8 cellular contexts compared by ENCODE assay signal in the genomic region with DNA sequence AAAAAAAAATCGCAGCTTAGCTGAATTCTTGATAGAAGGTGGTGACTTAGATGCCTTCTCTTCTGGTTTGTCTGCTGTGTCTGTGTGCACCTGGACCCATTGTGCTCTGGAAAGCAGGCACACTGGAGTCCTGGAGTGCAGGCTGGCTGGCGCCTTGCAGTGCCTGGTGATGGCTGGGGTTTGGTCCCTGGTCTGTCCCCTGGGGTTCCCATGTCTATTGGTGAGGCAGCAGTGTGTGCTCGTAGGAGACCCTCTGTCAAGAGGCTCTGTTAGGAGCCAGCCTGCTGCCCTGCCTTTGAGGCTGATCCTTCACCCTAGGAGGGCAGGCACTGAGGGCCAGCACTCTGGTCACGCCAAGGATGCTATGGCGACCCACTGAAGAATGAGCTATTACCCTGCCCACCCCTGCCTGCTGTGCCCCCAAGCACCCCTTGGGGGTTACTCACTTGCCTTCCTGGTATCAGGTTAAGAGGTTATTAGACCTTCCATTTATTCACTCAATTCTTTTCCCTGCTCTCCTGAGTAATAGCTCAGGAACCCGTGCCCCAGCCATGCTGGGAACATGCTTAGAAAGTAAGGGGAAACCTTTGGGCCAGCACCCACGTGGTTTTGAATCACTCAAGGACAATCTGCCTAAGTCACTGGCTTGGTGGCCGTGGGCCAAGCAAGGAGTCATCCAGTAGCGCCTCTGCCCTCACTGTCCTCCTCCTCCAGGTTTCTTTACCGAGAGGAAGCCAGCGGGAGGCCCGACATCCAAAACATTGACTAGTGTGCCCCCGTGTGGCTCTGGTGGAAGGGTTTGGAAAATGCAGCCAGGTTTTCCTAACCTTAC.
DNase-seq lines count a peak whose midpoint lies in the region; ATAC-seq and TF ChIP-seq lines count a peak whose summit lies in the region.

No MANE protein-coding gene starts in this region.

- H4K5ac ChIP-seq in mesendoderm (ENCODE audit: low read length) = no peak overlapping the region

- H3K9ac ChIP-seq in mesendoderm (ENCODE audit: low read length) = no peak overlapping the region

- H3K4me1 ChIP-seq in mesendoderm (ENCODE audit: control insufficient read depth, low read depth, low read length) = no peaks in the 10 kb centered on the region

- H2BK5ac ChIP-seq in mesendoderm (ENCODE audit: low read length) = no peak overlapping the region

- H2BK120ac ChIP-seq in mesendoderm (ENCODE audit: low read depth, low read length) = no peak overlapping the region

- H4K8ac ChIP-seq in mesendoderm (ENCODE audit: low read depth, low read length) = no peak overlapping the region

- ATAC-seq in HG03354 (IDR thresholded peaks at IDR 0.05; ENCODE audit: poor library complexity, severe bottlenecking, unreplicated experiment) = peak; percentile 67
- peak; percentile 79 for ATAC-seq in stimulated activated memory B cell treated with anti-CD40 and anti-IgM and Interleukin-4, amounts not matched to agents 10 μg/mL and 1 μg/mL and 100 μg/mL, for 72 hours
- ATAC-seq in HG02763 (IDR thresholded peaks at IDR 0.05; ENCODE audit: unreplicated experiment) = no peak

- no peaks in the 10 kb centered on the region for H3K9me3 Mint-ChIP-seq in endothelial cell (ENCODE audit: unreplicated experiment)
- no peaks in the 10 kb centered on the region for H3K9me3 Mint-ChIP-seq in stimulated activated memory B cell treated with anti-CD40 and anti-IgM and Interleukin-4, amounts not matched to agents 10 μg/mL and 1 μg/mL and 100 μg/mL, for 72 hours

- no peak overlapping the region for H3K27ac Mint-ChIP-seq in endothelial cell (ENCODE audit: unreplicated experiment)
- peak overlapping the region; percentile 48 for H3K27ac Mint-ChIP-seq in stimulated activated memory B cell treated with anti-CD40 and anti-IgM and Interleukin-4, amounts not matched to agents 10 μg/mL and 1 μg/mL and 100 μg/mL, for 72 hours

- H3K56ac ChIP-seq in mesendoderm (ENCODE audit: low read length) = no peak overlapping the region

- no peak overlapping the region for H3K23ac ChIP-seq in mesendoderm (ENCODE audit: low read length)

- H3K4me3 Mint-ChIP-seq in endothelial cell (ENCODE audit: unreplicated experiment) = no peak overlapping the region
- H3K4me3 Mint-ChIP-seq in stimulated activated memory B cell treated with anti-CD40 and anti-IgM and Interleukin-4, amounts not matched to agents 10 μg/mL and 1 μg/mL and 100 μg/mL, for 72 hours = no peak overlapping the region

- no peaks in the 10 kb centered on the region for H3K36me3 ChIP-seq in mesendoderm (ENCODE audit: control insufficient read depth, insufficient read depth, low read length)

- WGBS in mesendoderm (ENCODE audit: extremely low coverage, insufficient coverage, low lambda C conversion rate) = no CpG with 5 or more reads among the region's 13 CpGs

- H3K79me1 ChIP-seq in mesendoderm (ENCODE audit: low read length) = no peaks in the 10 kb centered on the region

- no peaks in the 10 kb centered on the region for H3K36me3 Mint-ChIP-seq in endothelial cell (ENCODE audit: low read depth, unreplicated experiment)
- no peaks in the 10 kb centered on the region for H3K36me3 Mint-ChIP-seq in stimulated activated memory B cell treated with anti-CD40 and anti-IgM and Interleukin-4, amounts not matched to agents 10 μg/mL and 1 μg/mL and 100 μg/mL, for 72 hours

- no peak overlapping the region for H3K4me3 ChIP-seq in mesendoderm (ENCODE audit: low read length)

- no peak overlapping the region for H3K27ac ChIP-seq in mesendoderm (ENCODE audit: low read depth, low read length)

- H3K79me2 ChIP-seq in mesendoderm (ENCODE audit: control insufficient read depth, insufficient read depth, low read length) = no peaks in the 10 kb centered on the region

- H3K4me1 Mint-ChIP-seq in endothelial cell (ENCODE audit: unreplicated experiment) = no peaks in the 10 kb centered on the region
- H3K4me1 Mint-ChIP-seq in stimulated activated memory B cell treated with anti-CD40 and anti-IgM and Interleukin-4, amounts not matched to agents 10 μg/mL and 1 μg/mL and 100 μg/mL, for 72 hours = peaks cover 8% of the 10 kb centered on the region

- H2BK15ac ChIP-seq in mesendoderm (replicated peaks; ENCODE audit: low read depth) = no peak overlapping the region

- H3K27me3 ChIP-seq in mesendoderm (ENCODE audit: insufficient read depth, low read length, poor library complexity) = no peaks in the 10 kb centered on the region

- peak; percentile 48 for TF ChIP-seq CTCF in endothelial cell (IDR thresholded peaks at IDR 0.05; ENCODE audit: unreplicated experiment)

- H3K18ac ChIP-seq in mesendoderm (ENCODE audit: low read length) = no peak overlapping the region

- peaks cover 1% of the 10 kb centered on the region for H3K27me3 Mint-ChIP-seq in endothelial cell (ENCODE audit: unreplicated experiment)
- H3K27me3 Mint-ChIP-seq in stimulated activated memory B cell treated with anti-CD40 and anti-IgM and Interleukin-4, amounts not matched to agents 10 μg/mL and 1 μg/mL and 100 μg/mL, for 72 hours = no peaks in the 10 kb centered on the region

- DNase-seq in GDM1 (lab: John Stamatoyannopoulos, UW) (peak; percentile 77), NCI-H460 (ENCODE audit: extremely low read depth, low read depth) (peak; percentile 94), endothelial cell (ENCODE audit: low spot score) (peak; percentile 75), mesendoderm (peak; percentile 90)
- peak; percentile 30 for DNase-seq in activated CD4-positive, alpha-beta T cell treated with anti-CD3 and anti-CD28 coated beads, Interleukin-2, amount 50 U/mL, for 1 hour

- no peak overlapping the region for H2AK5ac ChIP-seq in mesendoderm (ENCODE audit: low read length)

- no peak overlapping the region for H3K4ac ChIP-seq in mesendoderm (ENCODE audit: low read depth, low read length)

- H3K4me2 ChIP-seq in mesendoderm (ENCODE audit: low read length) = no peak overlapping the region

Comparison
In these comparisons a context has a peak if more than half of its experiments do, and no peak if none do; other contexts are left out.
1. DNase-seq: peak in every context shown above with its lines; median percentile 94 in NCI-H460; 90 in mesendoderm; 77 in GDM1; 75 in endothelial cell; 30 in activated CD4-positive, alpha-beta T cell treated with anti-CD3 and anti-CD28 coated beads, Interleukin-2, amount 50 U/mL, for 1 hour.